In genomic region chr6:12068899-12069557, GRCh38 we compare ENCODE assay signal across 17 cellular contexts.
"Had no signal": no experiment of that assay in that cellular context is flagged by ENCODE, and none has a peak within 500 bp of the region (broad histone marks: within the 10 kb centered on the region; RNA-seq: fewer than 3 reads in every experiment).

No MANE protein-coding gene starts in this region.

- ATAC-seq: foreskin keratinocyte; left lobe of liver; natural killer cell treated with Interleukin-12 subunit alpha and Interleukin-12 subunit beta and Interleukin-15 and Interleukin-18, amount 100 ng/mL, for 72 hours; sciatic nerve had no signal

- H3K4me1 ChIP-seq: prostate gland had no signal

- H3K27ac ChIP-seq: dorsolateral prefrontal cortex, foreskin keratinocyte, prostate gland, suprapubic skin, upper lobe of left lung had no signal

- FAIRE-seq: islet of Langerhans had no signal

- H3K36me3 ChIP-seq: prostate gland, suprapubic skin, upper lobe of left lung had no signal

- H3K27me3 ChIP-seq: dorsolateral prefrontal cortex, foreskin keratinocyte, suprapubic skin, upper lobe of left lung had no signal

- H3K4me3 ChIP-seq: dorsolateral prefrontal cortex, prostate gland, suprapubic skin, upper lobe of left lung had no signal

- H3K9me3 ChIP-seq: prostate gland, suprapubic skin, upper lobe of left lung had no signal

- DNase-seq: activated gamma-delta T cell; activated naive CD8-positive, alpha-beta T cell treated with anti-CD3 and anti-CD28 coated beads, Interleukin-2, amount 10 ng/mL, durations not matched to agents 7 days and 5 days; activated T-cell treated with anti-CD3 and anti-CD28 coated beads, Interleukin-2, amount 50 U/mL, for 1 hour; anterior cingulate cortex; dorsolateral prefrontal cortex; foreskin keratinocyte; head of caudate nucleus; nucleus accumbens; stimulated activated CD4-positive, alpha-beta T cell treated with anti-CD3 and anti-CD28 coated beads, Interleukin-2, amount 100 ng/mL, for 24 hours; stimulated activated naive CD4-positive, alpha-beta T cell; upper lobe of left lung had no signal
